ENCODE assay signal across 14 cellular contexts in genomic region chr15:39265261-39265660, GRCh38.
"Had no signal": no experiment of that assay in that cellular context is flagged by ENCODE, and none has a peak within 500 bp of the region (broad histone marks: within the 10 kb centered on the region; RNA-seq: fewer than 3 reads in every experiment).

No MANE protein-coding gene starts in this region.

- H3K27ac ChIP-seq: heart left ventricle, neutrophil, sigmoid colon had no signal

- FAIRE-seq: urothelium cell line had no signal

- H3K27me3 ChIP-seq: heart left ventricle, sigmoid colon had no signal

- H3K9me3 ChIP-seq: neutrophil, sigmoid colon had no signal

- H3K4me2 ChIP-seq: smooth muscle cell had no signal

- H3K36me3 ChIP-seq: heart left ventricle, neutrophil, sigmoid colon had no signal

- DNase-seq: effector memory CD8-positive, alpha-beta T cell; foreskin melanocyte; heart left ventricle; hippocampal formation; kidney glomerular epithelial cell; naive thymus-derived CD4-positive, alpha-beta T cell; nephron progenitor cell; posterior cingulate gyrus; sigmoid colon; stimulated activated CD4-positive, alpha-beta T cell treated with anti-CD3 and anti-CD28 coated beads, Interleukin-2, amount 100 ng/mL, for 48 hours; stimulated activated naive CD4-positive, alpha-beta T cell treated with Interleukin-2 at 50 U/mL for 16 hours had no signal

- H3K4me3 ChIP-seq: heart left ventricle, sigmoid colon, smooth muscle cell had no signal
